Comparison of ENCODE assay signal across 1 cellular context in genomic region chr7:31648288-31648687, GRCh38.
TF ChIP-seq lines count a peak whose summit lies in the region.

No MANE protein-coding gene starts in this region.

TF ChIP-seq in GM23338, 12 proteins besides CTCF, POLR2A, EP300 and RAD21:
- TF ChIP-seq ZNF462 (CRISPR knock-in tag; IDR thresholded peaks at IDR 0.05) = no peak
- TF ChIP-seq ZNF114 (CRISPR knock-in tag; IDR thresholded peaks at IDR 0.05) = no peak
- no peak for TF ChIP-seq EZH2phosphoT487 (IDR thresholded peaks at IDR 0.05; ENCODE audit: unreplicated experiment)
- TF ChIP-seq POLR2AphosphoS5 (IDR thresholded peaks at IDR 0.05; ENCODE audit: low read depth) = no peak
- TF ChIP-seq ZNF331 (CRISPR knock-in tag; IDR thresholded peaks at IDR 0.05; ENCODE audit: low read depth) = no peak
- no peak for TF ChIP-seq STAT1 (IDR thresholded peaks at IDR 0.05; ENCODE audit: unreplicated experiment)
- TF ChIP-seq EZH2 (IDR thresholded peaks at IDR 0.05; ENCODE audit: low read depth, unreplicated experiment) = no peak
- TF ChIP-seq JUNB (IDR thresholded peaks at IDR 0.05; ENCODE audit: unreplicated experiment) = no peak
- TF ChIP-seq CREB1 (CRISPR knock-in tag; IDR thresholded peaks at IDR 0.05; ENCODE audit: low read depth) = no peak
- TF ChIP-seq NANOG (IDR thresholded peaks at IDR 0.05; ENCODE audit: borderline replicate concordance) = no peak
TF ChIP-seq in GM23338: peak in this region for 0.
